Comparison of ENCODE assay signal across 26 cellular contexts in the genomic region with DNA sequence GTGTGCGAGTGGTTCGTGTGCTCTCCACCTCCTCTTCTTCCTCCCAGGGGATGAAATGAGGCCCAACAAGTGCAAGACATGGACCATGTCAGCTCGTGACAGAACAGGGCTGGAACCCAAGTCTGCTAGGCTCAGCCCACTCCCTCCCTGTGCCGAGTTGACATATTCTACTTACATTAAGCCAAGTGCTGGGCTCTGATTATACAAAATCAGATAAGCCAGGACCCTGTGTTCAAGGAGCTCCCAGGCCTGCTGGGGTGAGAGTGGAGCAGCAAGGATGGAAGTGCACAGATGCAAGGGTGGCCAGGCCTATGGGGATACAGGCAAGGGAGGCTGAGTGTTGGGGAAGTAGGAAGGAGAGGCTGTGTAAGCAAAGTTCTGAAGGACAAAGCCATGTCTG.
"Had no signal": no experiment of that assay in that cellular context is flagged by ENCODE, and none has a peak within 500 bp of the region (broad histone marks: within the 10 kb centered on the region; RNA-seq: fewer than 3 reads in every experiment).

No MANE protein-coding gene starts in this region.

- H3K9me3 ChIP-seq: body of pancreas, left lung, neutrophil, ovary, suprapubic skin, tibial nerve, uterus had no signal

- H3K27ac ChIP-seq: body of pancreas, left lung, neutrophil, ovary, skin epidermis, suprapubic skin, uterus had no signal

- H3K36me3 ChIP-seq: left lung, neutrophil, ovary, suprapubic skin, tibial nerve, uterus had no signal

- H3K27ac Mint-ChIP-seq: activated CD4-positive, alpha-beta T cell treated with anti-CD3 and anti-CD28 coated beads, Interleukin-2, amount 10 ng/mL, durations not matched to agents 7 days and 5 days; activated CD8-positive, alpha-beta memory T cell treated with anti-CD3 and anti-CD28 coated beads, Interleukin-2, amount 10 ng/mL, durations not matched to agents 7 days and 5 days; activated CD8-positive, alpha-beta T cell treated with anti-CD3 and anti-CD28 coated beads for 36 hours; activated naive CD8-positive, alpha-beta T cell treated with anti-CD3 and anti-CD28 coated beads, Interleukin-2, amount 50 U/mL, for 24 hours; activated T-helper 1 cell treated with anti-CD3 and anti-CD28 coated beads, Interleukin-12 subunit alpha, Interleukin-12 subunit beta, Interleukin-2, Interleukin-4 antibody, amounts not matched to agents 30 ng/mL and 10 ng/mL and 1 ng/mL, durations not matched to agents 14 hours and 24 hours and 36 hours; stimulated activated effector memory CD8-positive, alpha-beta T cell treated with anti-CD3 and anti-CD28 coated beads, Interleukin-12 subunit alpha, Interleukin-12 subunit beta, amount 100 ng/mL, for 72 hours; stimulated activated naive CD8-positive, alpha-beta T cell treated with anti-CD3 and anti-CD28 coated beads, Interleukin-15, amount 100 ng/mL, for 72 hours had no signal

- H3K27me3 Mint-ChIP-seq: activated CD4-positive, alpha-beta T cell treated with anti-CD3 and anti-CD28 coated beads, Interleukin-2, amount 10 ng/mL, durations not matched to agents 7 days and 5 days; activated CD8-positive, alpha-beta memory T cell treated with anti-CD3 and anti-CD28 coated beads, Interleukin-2, amount 10 ng/mL, durations not matched to agents 7 days and 5 days; activated CD8-positive, alpha-beta T cell treated with anti-CD3 and anti-CD28 coated beads for 36 hours; stimulated activated naive CD8-positive, alpha-beta T cell treated with anti-CD3 and anti-CD28 coated beads, Interleukin-15, amount 100 ng/mL, for 72 hours had no signal

- H3K27me3 ChIP-seq: body of pancreas, left lung, ovary, tibial nerve, uterus had no signal

- H3K4me1 ChIP-seq: body of pancreas, left lung, suprapubic skin, uterus had no signal

- ATAC-seq: activated CD4-positive, CD25-positive, alpha-beta regulatory T cell treated with anti-CD3 and anti-CD28 coated beads, Interleukin-2, amount 50 U/mL, for 24 hours; activated CD8-positive, alpha-beta memory T cell treated with anti-CD3 and anti-CD28 coated beads, Interleukin-2, amount 10 ng/mL, durations not matched to agents 7 days and 5 days; activated CD8-positive, alpha-beta T cell treated with anti-CD3 and anti-CD28 coated beads for 36 hours; activated naive CD8-positive, alpha-beta T cell treated with anti-CD3 and anti-CD28 coated beads, Interleukin-2, amount 50 U/mL, for 24 hours; body of pancreas; left lung; right cardiac atrium; stimulated activated effector memory CD8-positive, alpha-beta T cell treated with anti-CD3 and anti-CD28 coated beads, Interleukin-12 subunit alpha, Interleukin-12 subunit beta, amount 100 ng/mL, for 72 hours; stimulated activated naive CD8-positive, alpha-beta T cell treated with anti-CD3 and anti-CD28 coated beads, Interleukin-15, amount 100 ng/mL, for 72 hours had no signal

- H3K4me1 Mint-ChIP-seq: activated CD4-positive, alpha-beta T cell treated with anti-CD3 and anti-CD28 coated beads, Interleukin-2, amount 10 ng/mL, durations not matched to agents 7 days and 5 days; activated CD8-positive, alpha-beta memory T cell treated with anti-CD3 and anti-CD28 coated beads, Interleukin-2, amount 10 ng/mL, durations not matched to agents 7 days and 5 days; activated naive CD8-positive, alpha-beta T cell treated with anti-CD3 and anti-CD28 coated beads, Interleukin-2, amount 50 U/mL, for 24 hours; stimulated activated effector memory CD8-positive, alpha-beta T cell treated with anti-CD3 and anti-CD28 coated beads, Interleukin-12 subunit alpha, Interleukin-12 subunit beta, amount 100 ng/mL, for 72 hours; stimulated activated naive CD8-positive, alpha-beta T cell treated with anti-CD3 and anti-CD28 coated beads, Interleukin-15, amount 100 ng/mL, for 72 hours had no signal

- H3K9me3 Mint-ChIP-seq: activated CD4-positive, alpha-beta T cell treated with anti-CD3 and anti-CD28 coated beads, Interleukin-2, amount 10 ng/mL, durations not matched to agents 7 days and 5 days; activated CD8-positive, alpha-beta T cell treated with anti-CD3 and anti-CD28 coated beads for 36 hours; activated naive CD8-positive, alpha-beta T cell treated with anti-CD3 and anti-CD28 coated beads, Interleukin-2, amount 50 U/mL, for 24 hours; activated T-helper 1 cell treated with anti-CD3 and anti-CD28 coated beads, Interleukin-12 subunit alpha, Interleukin-12 subunit beta, Interleukin-2, Interleukin-4 antibody, amounts not matched to agents 30 ng/mL and 10 ng/mL and 1 ng/mL, durations not matched to agents 14 hours and 24 hours and 36 hours; stimulated activated naive CD8-positive, alpha-beta T cell treated with anti-CD3 and anti-CD28 coated beads, Interleukin-15, amount 100 ng/mL, for 72 hours had no signal

- H3K4me3 Mint-ChIP-seq: activated CD4-positive, alpha-beta T cell treated with anti-CD3 and anti-CD28 coated beads, Interleukin-2, amount 10 ng/mL, durations not matched to agents 7 days and 5 days; activated CD8-positive, alpha-beta memory T cell treated with anti-CD3 and anti-CD28 coated beads, Interleukin-2, amount 10 ng/mL, durations not matched to agents 7 days and 5 days; activated CD8-positive, alpha-beta T cell treated with anti-CD3 and anti-CD28 coated beads for 36 hours; activated naive CD8-positive, alpha-beta T cell treated with anti-CD3 and anti-CD28 coated beads, Interleukin-2, amount 50 U/mL, for 24 hours; activated T-helper 1 cell treated with anti-CD3 and anti-CD28 coated beads, Interleukin-12 subunit alpha, Interleukin-12 subunit beta, Interleukin-2, Interleukin-4 antibody, amounts not matched to agents 30 ng/mL and 10 ng/mL and 1 ng/mL, durations not matched to agents 14 hours and 24 hours and 36 hours; stimulated activated effector memory CD8-positive, alpha-beta T cell treated with anti-CD3 and anti-CD28 coated beads, Interleukin-12 subunit alpha, Interleukin-12 subunit beta, amount 100 ng/mL, for 72 hours; stimulated activated naive CD8-positive, alpha-beta T cell treated with anti-CD3 and anti-CD28 coated beads, Interleukin-15, amount 100 ng/mL, for 72 hours had no signal

- H3K36me3 Mint-ChIP-seq: activated CD8-positive, alpha-beta memory T cell treated with anti-CD3 and anti-CD28 coated beads, Interleukin-2, amount 10 ng/mL, durations not matched to agents 7 days and 5 days; stimulated activated effector memory CD8-positive, alpha-beta T cell treated with anti-CD3 and anti-CD28 coated beads, Interleukin-12 subunit alpha, Interleukin-12 subunit beta, amount 100 ng/mL, for 72 hours had no signal

- DNase-seq: activated CD4-positive, alpha-beta T cell treated with anti-CD3 and anti-CD28 coated beads, Interleukin-2, amount 10 ng/mL, durations not matched to agents 7 days and 5 days; activated CD8-positive, alpha-beta memory T cell treated with anti-CD3 and anti-CD28 coated beads, Interleukin-2, amount 10 ng/mL, durations not matched to agents 7 days and 5 days; activated CD8-positive, alpha-beta T cell treated with anti-CD3 and anti-CD28 coated beads for 36 hours; activated gamma-delta T cell; activated naive CD4-positive, alpha-beta T cell treated with anti-CD3 and anti-CD28 coated beads, Interleukin-2, amount 50 U/mL, for 16 hours; activated naive CD8-positive, alpha-beta T cell treated with anti-CD3 and anti-CD28 coated beads, Interleukin-2, amount 50 U/mL, for 24 hours; activated T-cell treated with anti-CD3 and anti-CD28 coated beads for 4 hours; body of pancreas; effector CD4-positive, alpha-beta T cell; erythroblast; foreskin fibroblast; kidney glomerular epithelial cell; left lung; ovary; right cardiac atrium; stimulated activated CD4-positive, alpha-beta T cell treated with anti-CD3 and anti-CD28 coated beads, Interleukin-2, amount 100 ng/mL, for 24 hours; stimulated activated naive CD8-positive, alpha-beta T cell treated with anti-CD3 and anti-CD28 coated beads, Interleukin-15, amount 100 ng/mL, for 72 hours; uterus had no signal

- H3K4me3 ChIP-seq: body of pancreas, left lung, lung, ovary, skin epidermis, suprapubic skin, uterus had no signal
